Comparison of ENCODE assay signal across 11 cellular contexts in genomic region chr16:88814144-88814502, GRCh38. TPM values are rescaled to one million over a fixed set of nuclear protein-coding genes. Genes with fewer than 3 reads are reported as not detected.
DNase-seq lines count a peak whose midpoint lies in the region; ATAC-seq and TF ChIP-seq lines count a peak whose summit lies in the region.
"Had no signal": no experiment of that assay in that cellular context is flagged by ENCODE, and none has a peak within 500 bp of the region (broad histone marks: within the 10 kb centered on the region; RNA-seq: fewer than 3 reads in every experiment).

No MANE protein-coding gene starts in this region.

- CTCF ChIA-PET in activated CD8-positive, alpha-beta T cell treated with anti-CD3 and anti-CD28 coated beads for 36 hours (lab: Charles Lee): interaction anchor here (2.0 to 6.1 kb wide), 2 partner anchors 44 to 402 kb away, joined by 5 to 66 read pairs; partner anchors contain the start of genes GALNS and TRAPPC2L
- CTCF ChIA-PET in activated CD8-positive, alpha-beta T cell treated with anti-CD3 and anti-CD28 coated beads, Interleukin-2, amount 10 ng/mL, durations not matched to agents 7 days and 5 days (lab: Charles Lee): interaction anchor here (0.8 to 5.5 kb wide), 3 partner anchors 44 to 402 kb away, joined by 3 to 42 read pairs (median 12); partner anchors contain the start of genes GALNS and TRAPPC2L

- H3K9me3 Mint-ChIP-seq in activated CD8-positive, alpha-beta T cell treated with anti-CD3 and anti-CD28 coated beads for 36 hours: no peaks in the 10 kb centered on the region
- H3K9me3 Mint-ChIP-seq in activated CD8-positive, alpha-beta T cell treated with anti-CD3 and anti-CD28 coated beads, Interleukin-2, amount 10 ng/mL, durations not matched to agents 7 days and 5 days (ENCODE audit: insufficient read depth): no peaks in the 10 kb centered on the region
- H3K9me3 Mint-ChIP-seq in naive thymus-derived CD8-positive, alpha-beta T cell: no peaks in the 10 kb centered on the region
- H3K9me3 Mint-ChIP-seq: activated naive CD4-positive, alpha-beta T cell treated with anti-CD3 and anti-CD28 coated beads, Interleukin-2, amount 50 U/mL, for 72 hours; stimulated activated naive CD8-positive, alpha-beta T cell treated with anti-CD3 and anti-CD28 coated beads, Interleukin-15, amount 100 ng/mL, for 72 hours had no signal

- POLR2A ChIA-PET in activated CD8-positive, alpha-beta T cell treated with anti-CD3 and anti-CD28 coated beads for 36 hours (lab: Charles Lee): interaction anchor here (3.4 to 7.3 kb wide), 2 partner anchors 11 to 32 kb away, joined by 19 to 81 read pairs; partner anchors contain the start of genes CDT1 and PIEZO1
- POLR2A ChIA-PET in activated CD8-positive, alpha-beta T cell treated with anti-CD3 and anti-CD28 coated beads, Interleukin-2, amount 10 ng/mL, durations not matched to agents 7 days and 5 days (lab: Charles Lee): no interaction called here
- POLR2A ChIA-PET in naive thymus-derived CD8-positive, alpha-beta T cell (lab: Charles Lee): interaction anchor here (0.9 to 5.4 kb wide), 3 partner anchors 13 to 43 kb away, joined by 3 to 59 read pairs (median 4); partner anchors contain the start of genes GALNS and TRAPPC2L

- H3K27ac Mint-ChIP-seq in activated CD8-positive, alpha-beta T cell treated with anti-CD3 and anti-CD28 coated beads for 36 hours: no peak overlapping the region
- no peak overlapping the region for H3K27ac Mint-ChIP-seq in activated CD8-positive, alpha-beta T cell treated with anti-CD3 and anti-CD28 coated beads, Interleukin-2, amount 10 ng/mL, durations not matched to agents 7 days and 5 days
- no peak overlapping the region for H3K27ac Mint-ChIP-seq in naive thymus-derived CD8-positive, alpha-beta T cell
- H3K27ac Mint-ChIP-seq: activated naive CD4-positive, alpha-beta T cell treated with anti-CD3 and anti-CD28 coated beads, Interleukin-2, amount 50 U/mL, for 72 hours had no signal

- H3K27me3 Mint-ChIP-seq in activated CD8-positive, alpha-beta T cell treated with anti-CD3 and anti-CD28 coated beads for 36 hours: no peaks in the 10 kb centered on the region
- no peaks in the 10 kb centered on the region for H3K27me3 Mint-ChIP-seq in activated CD8-positive, alpha-beta T cell treated with anti-CD3 and anti-CD28 coated beads, Interleukin-2, amount 10 ng/mL, durations not matched to agents 7 days and 5 days (ENCODE audit: low read depth)
- H3K27me3 Mint-ChIP-seq in naive thymus-derived CD8-positive, alpha-beta T cell: no peaks in the 10 kb centered on the region
- H3K27me3 Mint-ChIP-seq: stimulated activated naive CD8-positive, alpha-beta T cell treated with anti-CD3 and anti-CD28 coated beads, Interleukin-15, amount 100 ng/mL, for 72 hours had no signal

- intact Hi-C loops in activated CD8-positive, alpha-beta T cell treated with anti-CD3 and anti-CD28 coated beads for 36 hours (cut with micrococcal nuclease): no loop called here

- ATAC-seq in activated CD8-positive, alpha-beta T cell treated with anti-CD3 and anti-CD28 coated beads for 36 hours: no peak
- no peak for ATAC-seq in activated CD8-positive, alpha-beta T cell treated with anti-CD3 and anti-CD28 coated beads, Interleukin-2, amount 10 ng/mL, durations not matched to agents 7 days and 5 days
- ATAC-seq in naive thymus-derived CD8-positive, alpha-beta T cell: no peak
- ATAC-seq: A549; activated naive CD4-positive, alpha-beta T cell treated with anti-CD3 and anti-CD28 coated beads, Interleukin-2, amount 50 U/mL, for 72 hours; Panc1; stimulated activated naive CD8-positive, alpha-beta T cell treated with anti-CD3 and anti-CD28 coated beads, Interleukin-15, amount 100 ng/mL, for 72 hours had no signal

- DNase-seq in activated CD8-positive, alpha-beta T cell treated with anti-CD3 and anti-CD28 coated beads for 36 hours: no peak
- DNase-seq in activated CD8-positive, alpha-beta T cell treated with anti-CD3 and anti-CD28 coated beads, Interleukin-2, amount 10 ng/mL, durations not matched to agents 7 days and 5 days: no peak
- no peak for DNase-seq in naive thymus-derived CD8-positive, alpha-beta T cell
- DNase-seq in AG20443 (ENCODE audit: low spot score): no peak
- DNase-seq: IMR-90; posterior cingulate gyrus; stimulated activated naive CD8-positive, alpha-beta T cell treated with anti-CD3 and anti-CD28 coated beads, Interleukin-15, amount 100 ng/mL, for 72 hours; uterus had no signal

- H3K4me1 Mint-ChIP-seq in activated CD8-positive, alpha-beta T cell treated with anti-CD3 and anti-CD28 coated beads for 36 hours (ENCODE audit: low read depth): peaks cover 12% of the 10 kb centered on the region
- H3K4me1 Mint-ChIP-seq in activated CD8-positive, alpha-beta T cell treated with anti-CD3 and anti-CD28 coated beads, Interleukin-2, amount 10 ng/mL, durations not matched to agents 7 days and 5 days (ENCODE audit: low read depth): peaks cover 24% of the 10 kb centered on the region
- peaks cover 1 to 24% (median 22%) of the 10 kb centered on the region in 4 donors for H3K4me1 Mint-ChIP-seq in naive thymus-derived CD8-positive, alpha-beta T cell

- peak overlapping the region; percentile 43 for H3K4me3 Mint-ChIP-seq in activated CD8-positive, alpha-beta T cell treated with anti-CD3 and anti-CD28 coated beads for 36 hours
- H3K4me3 Mint-ChIP-seq in activated CD8-positive, alpha-beta T cell treated with anti-CD3 and anti-CD28 coated beads, Interleukin-2, amount 10 ng/mL, durations not matched to agents 7 days and 5 days: no peak overlapping the region
- H3K4me3 Mint-ChIP-seq in naive thymus-derived CD8-positive, alpha-beta T cell: peak overlapping the region in 6 of 10 donors; percentile 13 to 72 (median 61)

- TF ChIP-seq CTCF in activated CD8-positive, alpha-beta T cell treated with anti-CD3 and anti-CD28 coated beads for 36 hours (IDR thresholded peaks at IDR 0.05): no peak

- H3K36me3 Mint-ChIP-seq in activated CD8-positive, alpha-beta T cell treated with anti-CD3 and anti-CD28 coated beads for 36 hours (ENCODE audit: low read depth): peaks cover 18% of the 10 kb centered on the region
- peaks cover 12% of the 10 kb centered on the region for H3K36me3 Mint-ChIP-seq in activated CD8-positive, alpha-beta T cell treated with anti-CD3 and anti-CD28 coated beads, Interleukin-2, amount 10 ng/mL, durations not matched to agents 7 days and 5 days (ENCODE audit: low read depth)
- H3K36me3 Mint-ChIP-seq in naive thymus-derived CD8-positive, alpha-beta T cell: peaks cover 0 to 5% (median 1%) of the 10 kb centered on the region in 3 donors

RNA-seq across cellular contexts. Expression of gene APRT, which starts 2.4 kb away (rescaled TPM):
- 100 to 1,000 TPM; 236 to 240 TPM for total RNA-seq in activated CD8-positive, alpha-beta T cell treated with anti-CD3 and anti-CD28 coated beads for 36 hours
- 100 to 1,000 TPM; 140 to 141 TPM for total RNA-seq in activated CD8-positive, alpha-beta T cell treated with anti-CD3 and anti-CD28 coated beads, Interleukin-2, amount 10 ng/mL, durations not matched to agents 7 days and 5 days
- total RNA-seq in naive thymus-derived CD8-positive, alpha-beta T cell: 100 to 1,000 TPM; 174 to 183 TPM
- polyA plus RNA-seq in naive thymus-derived CD8-positive, alpha-beta T cell: 100 to 1,000 TPM; 428 to 492 (median 431) TPM

RNA-seq across cellular contexts. Expression of gene CDT1, which starts 10.5 kb away (rescaled TPM):
- total RNA-seq in activated CD8-positive, alpha-beta T cell treated with anti-CD3 and anti-CD28 coated beads for 36 hours: 100 to 1,000 TPM; 180 to 182 TPM
- total RNA-seq in activated CD8-positive, alpha-beta T cell treated with anti-CD3 and anti-CD28 coated beads, Interleukin-2, amount 10 ng/mL, durations not matched to agents 7 days and 5 days: 100 to 1,000 TPM; 126 to 132 TPM
- total RNA-seq in naive thymus-derived CD8-positive, alpha-beta T cell: under 1 TPM in 1 of 2 experiments, not detected in 1; 0.74 TPM
- polyA plus RNA-seq in naive thymus-derived CD8-positive, alpha-beta T cell: under 1 TPM; 0.13 to 0.46 (median 0.26) TPM

RNA-seq across cellular contexts. Expression of gene PIEZO1, which starts 29.1 kb away (rescaled TPM):
- 10 to 100 TPM; 87.7 to 91.8 TPM for total RNA-seq in activated CD8-positive, alpha-beta T cell treated with anti-CD3 and anti-CD28 coated beads for 36 hours
- total RNA-seq in activated CD8-positive, alpha-beta T cell treated with anti-CD3 and anti-CD28 coated beads, Interleukin-2, amount 10 ng/mL, durations not matched to agents 7 days and 5 days: 100 to 1,000 TPM; 226 to 230 TPM
- total RNA-seq in naive thymus-derived CD8-positive, alpha-beta T cell: 10 to 100 TPM; 90.0 to 94.5 TPM
- 1 to 10 TPM; 2.4 to 8.4 (median 5.7) TPM for polyA plus RNA-seq in naive thymus-derived CD8-positive, alpha-beta T cell

RNA-seq across cellular contexts. Expression of gene GALNS, which starts 42.6 kb away (rescaled TPM):
- total RNA-seq in activated CD8-positive, alpha-beta T cell treated with anti-CD3 and anti-CD28 coated beads for 36 hours: 10 to 100 TPM; 24.5 to 25.4 TPM
- total RNA-seq in activated CD8-positive, alpha-beta T cell treated with anti-CD3 and anti-CD28 coated beads, Interleukin-2, amount 10 ng/mL, durations not matched to agents 7 days and 5 days: 10 to 100 TPM; 31.1 to 33.3 TPM
- total RNA-seq in naive thymus-derived CD8-positive, alpha-beta T cell: 10 to 100 TPM; 48.6 to 53.5 TPM
- 10 to 100 TPM in 2 of 3 donors, 1 to 10 TPM in 1; 7.8 to 11.9 (median 11.8) TPM for polyA plus RNA-seq in naive thymus-derived CD8-positive, alpha-beta T cell

RNA-seq across cellular contexts. Expression of gene TRAPPC2L, which starts 42.8 kb away (rescaled TPM):
- total RNA-seq in activated CD8-positive, alpha-beta T cell treated with anti-CD3 and anti-CD28 coated beads for 36 hours: 10 to 100 TPM; 56.4 to 61.9 TPM
- total RNA-seq in activated CD8-positive, alpha-beta T cell treated with anti-CD3 and anti-CD28 coated beads, Interleukin-2, amount 10 ng/mL, durations not matched to agents 7 days and 5 days: 10 to 100 TPM; 61.2 to 65.3 TPM
- total RNA-seq in naive thymus-derived CD8-positive, alpha-beta T cell: 10 to 100 TPM; 70.0 to 76.3 TPM
- 10 to 100 TPM; 81.8 to 86.5 (median 82.1) TPM for polyA plus RNA-seq in naive thymus-derived CD8-positive, alpha-beta T cell

Comparison
In these comparisons a context has a peak if more than half of its experiments do, and no peak if none do; other contexts are left out.
1. RNA of gene CDT1, which starts 10.5 kb away (total RNA-seq): 180 to 182 TPM in activated CD8-positive, alpha-beta T cell treated with anti-CD3 and anti-CD28 coated beads for 36 hours and 126 to 132 TPM in activated CD8-positive, alpha-beta T cell treated with anti-CD3 and anti-CD28 coated beads, Interleukin-2, amount 10 ng/mL, durations not matched to agents 7 days and 5 days; 0.74 TPM in naive thymus-derived CD8-positive, alpha-beta T cell; every median in the first group is over 10 times any median in the second.